Comparison of ENCODE assay signal across 8 cellular contexts in the genomic region with DNA sequence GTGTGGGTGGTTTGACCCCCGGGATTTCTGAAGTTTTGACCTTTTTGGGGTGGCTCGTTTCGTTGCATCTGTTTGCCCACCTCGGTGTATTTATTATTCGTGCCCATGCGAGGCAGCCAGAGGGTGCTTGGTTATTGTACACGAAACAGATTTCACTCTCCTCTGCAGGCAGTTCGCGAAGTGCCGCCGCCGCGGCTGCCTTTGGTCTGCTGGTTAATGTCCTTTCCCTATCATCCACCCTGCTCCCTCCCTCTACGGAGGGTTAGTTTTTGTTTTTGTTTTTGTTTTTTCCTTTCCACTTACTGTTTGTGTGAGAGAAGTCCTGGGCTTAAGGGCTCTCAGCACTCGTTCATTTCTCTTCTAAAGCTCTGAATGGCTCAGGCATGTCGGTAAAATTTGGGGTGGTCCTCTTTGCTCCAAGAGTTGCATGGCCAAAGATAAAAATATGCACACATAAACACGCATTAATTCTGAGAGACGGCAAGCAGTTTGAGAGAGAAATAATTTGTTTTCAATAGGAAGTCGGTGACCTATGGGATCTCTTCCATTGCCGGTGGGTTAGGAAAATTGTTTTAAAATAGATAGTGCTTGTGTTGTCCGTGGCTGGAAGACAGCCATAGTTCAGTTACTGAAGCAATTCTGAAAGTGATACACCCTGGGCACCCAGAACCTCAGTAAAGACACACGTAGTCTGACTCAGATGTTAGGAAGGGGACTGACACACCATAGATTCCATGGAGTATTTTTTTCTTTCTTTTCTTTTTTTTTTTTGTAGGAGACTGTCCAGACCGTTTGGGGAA. TPM values are rescaled to one million over a fixed set of nuclear protein-coding genes. Genes with fewer than 3 reads are reported as not detected.
A peak's percentile ranks its signal among the peaks of the same experiment; 100 is the strongest.
DNase-seq lines count a peak whose midpoint lies in the region; ATAC-seq and TF ChIP-seq lines count a peak whose summit lies in the region.

No MANE protein-coding gene starts in this region.

- no peak overlapping the region for H2AFZ ChIP-seq in Karpas-422 (ENCODE audit: low read length)

- no peaks in the 10 kb centered on the region for H3K9me3 ChIP-seq in BE2C
- H3K9me3 ChIP-seq in HAP-1, result no peaks in the 10 kb centered on the region
- H3K9me3 ChIP-seq in right lobe of liver, result no peaks in the 10 kb centered on the region
- H3K9me3 ChIP-seq in Karpas-422 (ENCODE audit: low read length), result no peaks in the 10 kb centered on the region

- H3K9me2 ChIP-seq in Karpas-422 (replicated peaks; ENCODE audit: insufficient read depth, low read length), result no peaks in the 10 kb centered on the region

- no peaks in the 10 kb centered on the region for H3K27me3 ChIP-seq in BE2C
- no peaks in the 10 kb centered on the region for H3K27me3 ChIP-seq in HAP-1 (ENCODE audit: low read depth)
- H3K27me3 ChIP-seq in right lobe of liver, result no peaks in the 10 kb centered on the region
- no peaks in the 10 kb centered on the region for H3K27me3 ChIP-seq in Karpas-422 (ENCODE audit: low read length)

- H3K4me3 ChIP-seq in BE2C (ENCODE audit: low read depth, low read length), result peak overlapping the region; percentile 88
- H3K4me3 ChIP-seq in HAP-1, result peak overlapping the region; percentile 73
- peak overlapping the region; percentile 59 to 81 (median 77) for H3K4me3 ChIP-seq in right lobe of liver
- no peak overlapping the region for H3K4me3 ChIP-seq in Karpas-422 (ENCODE audit: low read length)

- no peaks in the 10 kb centered on the region for H3K36me3 ChIP-seq in BE2C
- no peaks in the 10 kb centered on the region for H3K36me3 ChIP-seq in HAP-1 (replicated peaks)
- no peaks in the 10 kb centered on the region for H3K36me3 ChIP-seq in right lobe of liver
- H3K36me3 ChIP-seq in Karpas-422 (ENCODE audit: insufficient read depth, low read length), result no peaks in the 10 kb centered on the region

- TF ChIP-seq CTCF in BE2C (IDR thresholded peaks at IDR 0.05; ENCODE audit: low read depth, low read length), result peak; percentile 25
- no peak for TF ChIP-seq CTCF in right lobe of liver (IDR thresholded peaks at IDR 0.05)

- peak; percentile 50 for DNase-seq in BE2C
- DNase-seq in HAP-1 (ENCODE audit: low spot score in 2 of 2), result peak in 1 of 2 experiments; percentile 42
- DNase-seq in dermis microvascular lymphatic vessel endothelial cell (ENCODE audit: low read depth in 2 of 2), result peak; percentile 44 to 51
- peak; percentile 47 to 63 (median 60) for DNase-seq in right lobe of liver
- peak; percentile 13 to 15 for DNase-seq in stimulated activated naive CD8-positive, alpha-beta T cell treated with anti-CD3 and anti-CD28 coated beads, Interleukin-15, amount 100 ng/mL, for 72 hours
- DNase-seq in NCI-H1436 treated with DMSO at 0.1 percent for 48 hours (lab: John Stamatoyannopoulos, UW), result no peak
- no peak for DNase-seq in Karpas-422

- no peak for TF ChIP-seq POLR2A in right lobe of liver (IDR thresholded peaks at IDR 0.05)

- ATAC-seq in SK-N-SH treated with all-trans-retinoic acid at 6 μM for 48 hours, result peak; percentile 59
- ATAC-seq in right lobe of liver, result peak; percentile 36 to 53 (median 42)
- peak; percentile 18 for ATAC-seq in stimulated activated naive CD8-positive, alpha-beta T cell treated with anti-CD3 and anti-CD28 coated beads, Interleukin-15, amount 100 ng/mL, for 72 hours

- in situ Hi-C loops in HAP-1 (cut with MboI; ENCODE audit: low sequenced_read_pairs), result loop anchor here (10.0 kb wide), 1 partner anchor 277 kb away; no protein-coding TSS in a partner anchor

- H3K27ac ChIP-seq in right lobe of liver (peak overlapping the region; percentile 64 to 75 (median 66)), Karpas-422 (ENCODE audit: low read length) (no peak overlapping the region)

- no peak overlapping the region for H3K27ac Mint-ChIP-seq in stimulated activated naive CD8-positive, alpha-beta T cell treated with anti-CD3 and anti-CD28 coated beads, Interleukin-15, amount 100 ng/mL, for 72 hours

- H3K79me2 ChIP-seq in Karpas-422 (ENCODE audit: low read length), result no peaks in the 10 kb centered on the region

- peaks cover 74% of the 10 kb centered on the region for H3K27me3 Mint-ChIP-seq in stimulated activated naive CD8-positive, alpha-beta T cell treated with anti-CD3 and anti-CD28 coated beads, Interleukin-15, amount 100 ng/mL, for 72 hours

- H3K9ac ChIP-seq in Karpas-422 (ENCODE audit: low read length), result no peak overlapping the region

- no peaks in the 10 kb centered on the region for H4K20me1 ChIP-seq in Karpas-422 (ENCODE audit: insufficient read depth, low read depth, low read length)

- peaks cover 28% of the 10 kb centered on the region for H3K4me1 Mint-ChIP-seq in stimulated activated naive CD8-positive, alpha-beta T cell treated with anti-CD3 and anti-CD28 coated beads, Interleukin-15, amount 100 ng/mL, for 72 hours

- no peaks in the 10 kb centered on the region for H3K9me3 Mint-ChIP-seq in stimulated activated naive CD8-positive, alpha-beta T cell treated with anti-CD3 and anti-CD28 coated beads, Interleukin-15, amount 100 ng/mL, for 72 hours

- H3K4me1 ChIP-seq in BE2C, result peaks cover 11% of the 10 kb centered on the region
- peaks cover 10% of the 10 kb centered on the region for H3K4me1 ChIP-seq in HAP-1
- no peaks in the 10 kb centered on the region for H3K4me1 ChIP-seq in right lobe of liver
- no peaks in the 10 kb centered on the region for H3K4me1 ChIP-seq in Karpas-422 (ENCODE audit: low read length)

- WGBS in right lobe of liver (ENCODE audit: insufficient coverage, low coverage, low lambda C conversion rate, missing lambda C conversion rate), result 2% methylated on average over 23 of the region's 23 CpGs

- no peak overlapping the region for H3K4me2 ChIP-seq in Karpas-422 (ENCODE audit: low read depth, low read length, poor library complexity, severe bottlenecking)

- peak overlapping the region; percentile 74 to 75 for H3K4me3 Mint-ChIP-seq in stimulated activated naive CD8-positive, alpha-beta T cell treated with anti-CD3 and anti-CD28 coated beads, Interleukin-15, amount 100 ng/mL, for 72 hours

- intact Hi-C loops in right lobe of liver (cut with DNase I), result no loop called here

TF ChIP-seq in SK-N-SH treated with all-trans-retinoic acid at 6 μM for 48 hours, 23 proteins besides CTCF, POLR2A, EP300 and RAD21:
- TF ChIP-seq RARB (CRISPR knock-in tag; IDR thresholded peaks at IDR 0.05), result 0 out of 2 replicates have a peak, but pooled peaks have one; percentile 45
- no peak for TF ChIP-seq ESRRG (CRISPR knock-in tag; IDR thresholded peaks at IDR 0.05)
TF ChIP-seq in SK-N-SH treated with all-trans-retinoic acid at 6 μM for 48 hours: peak in this region for 1.

RNA-seq across cellular contexts. Expression of a gene that starts 1.2 kb away (rescaled TPM):
- polyA plus RNA-seq in BE2C (2012; ENCODE audit: insufficient read depth, insufficient read length, low read depth), result 58.9 TPM
- total RNA-seq in dermis microvascular lymphatic vessel endothelial cell (5.5 and 18.0 TPM in 2 replicates), right lobe of liver (10 to 100 TPM in 4 of 6 experiments, 1 to 10 TPM in 2; 4.3 to 29.2 (median 13.1) TPM)
- total RNA-seq in Karpas-422 (2014; rRNA removed; shearing (Covaris generic); ENCODE audit: low replicate concordance), result not detected in 2 replicates

Comparison
In these comparisons a context has a peak if more than half of its experiments do, and no peak if none do; other contexts are left out.
1. DNase-seq: peak in BE2C (single experiment), dermis microvascular lymphatic vessel endothelial cell (2 of 2), right lobe of liver (3 of 3) and stimulated activated naive CD8-positive, alpha-beta T cell treated with anti-CD3 and anti-CD28 coated beads, Interleukin-15, amount 100 ng/mL, for 72 hours (2 of 2); none in NCI-H1436 treated with DMSO at 0.1 percent for 48 hours (single experiment) and Karpas-422 (single experiment).
2. Peak in every context shown above with its lines, with median percentiles within 50 percentile points of each other: ATAC-seq.